In genomic region chr20:49899551-49900383, GRCh38 we compare ENCODE assay signal across 23 cellular contexts. TPM values are rescaled to one million over a fixed set of nuclear protein-coding genes. Genes with fewer than 3 reads are reported as not detected.
DNase-seq lines count a peak whose midpoint lies in the region; ATAC-seq and TF ChIP-seq lines count a peak whose summit lies in the region.
"Had no signal": no experiment of that assay in that cellular context is flagged by ENCODE, and none has a peak within 500 bp of the region (broad histone marks: within the 10 kb centered on the region; RNA-seq: fewer than 3 reads in every experiment).

No MANE protein-coding gene starts in this region.

- TF ChIP-seq CTCF in VCaP (conservative IDR thresholded peaks at IDR 0.05) (no peak), right lobe of liver (IDR thresholded peaks at IDR 0.05) (no peak), thyroid gland (IDR thresholded peaks at IDR 0.05) (no peak)

- H3K4me1 ChIP-seq in right lobe of liver (peaks cover 0 to 57% (median 23%) of the 10 kb centered on the region in 4 donors), thyroid gland (peaks cover 6 to 16% of the 10 kb centered on the region in 2 donors)
- H3K4me1 ChIP-seq: vagina had no signal

- DNase-seq in NCI-H2171 treated with DMSO at 0.1 percent for 48 hours (lab: John Stamatoyannopoulos, UW) = peak; percentile 34
- DNase-seq in NCI-H2171 (lab: John Stamatoyannopoulos, UW) = no peak
- peak in 1 of 3 donors; percentile 43 for DNase-seq in right lobe of liver
- peak; percentile 64 to 75 for DNase-seq in thyroid gland
- no peak for DNase-seq in A172 (ENCODE audit: low spot score)
- no peak for DNase-seq in ecto neural progenitor cell (ENCODE audit: low spot score)
- DNase-seq: activated CD8-positive, alpha-beta T cell treated with anti-CD3 and anti-CD28 coated beads for 36 hours; anterior cingulate cortex; DMS79; effector memory CD8-positive, alpha-beta T cell; GDM1; heart right ventricle; MV-4-11; NCI-H2227 treated with DMSO at 0.1 percent for 48 hours; NCI-H748 treated with DMSO at 0.1 percent for 48 hours; psoas muscle; stimulated activated naive CD4-positive, alpha-beta T cell treated with Interleukin-2 at 50 U/mL for 16 hours had no signal

- TF ChIP-seq POLR2A in right lobe of liver (IDR thresholded peaks at IDR 0.05) = no peak
- TF ChIP-seq POLR2A in thyroid gland (IDR thresholded peaks at IDR 0.05) = no peak

- H3K36me3 ChIP-seq in right lobe of liver (peaks cover 0 to 13% (median 0%) of the 10 kb centered on the region in 4 donors), thyroid gland (peaks cover under 1 to 12% of the 10 kb centered on the region in 2 donors)

- H3K27me3 ChIP-seq in right lobe of liver (no peaks in the 10 kb centered on the region), thyroid gland (no peaks in the 10 kb centered on the region)
- H3K27me3 ChIP-seq: heart right ventricle, neutrophil, vagina had no signal

- H3K9me3 ChIP-seq in right lobe of liver (no peaks in the 10 kb centered on the region), thyroid gland (no peaks in the 10 kb centered on the region)
- H3K9me3 ChIP-seq: heart right ventricle, neutrophil, psoas muscle, vagina had no signal

- WGBS in right lobe of liver (ENCODE audit: insufficient coverage, low coverage, low lambda C conversion rate, missing lambda C conversion rate) = 39% methylated on average over 9 of the region's 9 CpGs
- 40 to 49% methylated on average over 9 of the region's 9 CpGs for WGBS in thyroid gland, 2 donors

- intact Hi-C loops in right lobe of liver (cut with DNase I) = no loop called here
- intact Hi-C loops in thyroid gland (cut with DNase I) = no loop called here

- H3K27ac ChIP-seq in VCaP (peak overlapping the region; percentile 82), right lobe of liver (peak overlapping the region in 2 of 3 donors; percentile 66 to 80), thyroid gland (peak overlapping the region in 2 of 3 donors; percentile 4 to 23)
- H3K27ac ChIP-seq: heart right ventricle, neutrophil, psoas muscle, RWPE1, vagina had no signal

- ATAC-seq in right lobe of liver (peak; percentile 48 to 66 (median 56)), GM21381 (IDR thresholded peaks at IDR 0.05; ENCODE audit: unreplicated experiment) (no peak)
- ATAC-seq: activated CD8-positive, alpha-beta T cell treated with anti-CD3 and anti-CD28 coated beads for 36 hours; activated T-helper 17 cell treated with anti-CD3 and anti-CD28 coated beads, Interleukin-2, amount 50 U/mL, for 72 hours; effector memory CD8-positive, alpha-beta T cell; heart right ventricle had no signal

- no peak overlapping the region for H3K4me3 ChIP-seq in right lobe of liver
- no peak overlapping the region for H3K4me3 ChIP-seq in thyroid gland (replicated peaks in 1 of 3)
- H3K4me3 ChIP-seq: heart right ventricle, psoas muscle, vagina had no signal

RNA-seq across cellular contexts. Expression of gene SPATA2, which starts 15.6 kb away (rescaled TPM):
- total RNA-seq in right lobe of liver = 1 to 10 TPM; 1.9 to 3.6 (median 2.9) TPM
- 10 to 100 TPM in 3 of 4 donors, 1 to 10 TPM in 1; 5.0 to 14.2 (median 12.7) TPM for total RNA-seq in thyroid gland
- 3.4 and 4.5 TPM in 2 replicates for total RNA-seq in A172 (2014; rRNA removed; shearing (Covaris generic))

RNA-seq across cellular contexts. Expression of gene RNF114, which starts 36.4 kb away (rescaled TPM):
- 100 to 1,000 TPM in 1 of 6 experiments, 10 to 100 TPM in 5; 38.6 to 113 (median 44.9) TPM for total RNA-seq in right lobe of liver
- total RNA-seq in thyroid gland = 100 to 1,000 TPM; 132 to 279 (median 179) TPM
- 133 and 179 TPM in 2 replicates for total RNA-seq in A172 (2014; rRNA removed; shearing (Covaris generic))

Comparison
In these comparisons a context has a peak if more than half of its experiments do, and no peak if none do; other contexts are left out.
1. DNase-seq: peak in NCI-H2171 treated with DMSO at 0.1 percent for 48 hours (single experiment) and thyroid gland (2 of 2); none in NCI-H2171 (single experiment), A172 (single experiment) and ecto neural progenitor cell (single experiment).
2. H3K27ac ChIP-seq: peak in every context shown above with its lines; median percentile 82 in VCaP; 73 in right lobe of liver; 14 in thyroid gland.